In genomic region chr18:65091737-65092329, GRCh38 we compare ENCODE assay signal across 3 cellular contexts.
A peak's percentile ranks its signal among the peaks of the same experiment; 100 is the strongest.
TF ChIP-seq lines count a peak whose summit lies in the region.

No MANE protein-coding gene starts in this region.

TF ChIP-seq in SK-N-SH treated with all-trans-retinoic acid at 6 μM for 48 hours, 23 proteins besides CTCF, POLR2A, EP300 and RAD21:
- TF ChIP-seq, protein P1, sequence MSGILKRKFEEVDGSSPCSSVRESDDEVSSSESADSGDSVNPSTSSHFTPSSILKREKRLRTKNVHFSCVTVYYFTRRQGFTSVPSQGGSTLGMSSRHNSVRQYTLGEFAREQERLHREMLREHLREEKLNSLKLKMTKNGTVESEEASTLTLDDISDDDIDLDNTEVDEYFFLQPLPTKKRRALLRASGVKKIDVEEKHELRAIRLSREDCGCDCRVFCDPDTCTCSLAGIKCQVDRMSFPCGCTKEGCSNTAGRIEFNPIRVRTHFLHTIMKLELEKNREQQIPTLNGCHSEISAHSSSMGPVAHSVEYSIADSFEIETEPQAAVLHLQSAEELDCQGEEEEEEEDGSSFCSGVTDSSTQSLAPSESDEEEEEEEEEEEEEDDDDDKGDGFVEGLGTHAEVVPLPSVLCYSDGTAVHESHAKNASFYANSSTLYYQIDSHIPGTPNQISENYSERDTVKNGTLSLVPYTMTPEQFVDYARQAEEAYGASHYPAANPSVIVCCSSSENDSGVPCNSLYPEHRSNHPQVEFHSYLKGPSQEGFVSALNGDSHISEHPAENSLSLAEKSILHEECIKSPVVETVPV (CRISPR knock-in tag; IDR thresholded peaks at IDR 0.05): no peak
- TF ChIP-seq, protein P2, sequence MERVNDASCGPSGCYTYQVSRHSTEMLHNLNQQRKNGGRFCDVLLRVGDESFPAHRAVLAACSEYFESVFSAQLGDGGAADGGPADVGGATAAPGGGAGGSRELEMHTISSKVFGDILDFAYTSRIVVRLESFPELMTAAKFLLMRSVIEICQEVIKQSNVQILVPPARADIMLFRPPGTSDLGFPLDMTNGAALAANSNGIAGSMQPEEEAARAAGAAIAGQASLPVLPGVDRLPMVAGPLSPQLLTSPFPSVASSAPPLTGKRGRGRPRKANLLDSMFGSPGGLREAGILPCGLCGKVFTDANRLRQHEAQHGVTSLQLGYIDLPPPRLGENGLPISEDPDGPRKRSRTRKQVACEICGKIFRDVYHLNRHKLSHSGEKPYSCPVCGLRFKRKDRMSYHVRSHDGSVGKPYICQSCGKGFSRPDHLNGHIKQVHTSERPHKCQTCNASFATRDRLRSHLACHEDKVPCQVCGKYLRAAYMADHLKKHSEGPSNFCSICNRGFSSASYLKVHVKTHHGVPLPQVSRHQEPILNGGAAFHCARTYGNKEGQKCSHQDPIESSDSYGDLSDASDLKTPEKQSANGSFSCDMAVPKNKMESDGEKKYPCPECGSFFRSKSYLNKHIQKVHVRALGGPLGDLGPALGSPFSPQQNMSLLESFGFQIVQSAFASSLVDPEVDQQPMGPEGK (CRISPR knock-in tag; IDR thresholded peaks at IDR 0.05; ENCODE audit: borderline replicate concordance): no peak
- TF ChIP-seq, protein P3, sequence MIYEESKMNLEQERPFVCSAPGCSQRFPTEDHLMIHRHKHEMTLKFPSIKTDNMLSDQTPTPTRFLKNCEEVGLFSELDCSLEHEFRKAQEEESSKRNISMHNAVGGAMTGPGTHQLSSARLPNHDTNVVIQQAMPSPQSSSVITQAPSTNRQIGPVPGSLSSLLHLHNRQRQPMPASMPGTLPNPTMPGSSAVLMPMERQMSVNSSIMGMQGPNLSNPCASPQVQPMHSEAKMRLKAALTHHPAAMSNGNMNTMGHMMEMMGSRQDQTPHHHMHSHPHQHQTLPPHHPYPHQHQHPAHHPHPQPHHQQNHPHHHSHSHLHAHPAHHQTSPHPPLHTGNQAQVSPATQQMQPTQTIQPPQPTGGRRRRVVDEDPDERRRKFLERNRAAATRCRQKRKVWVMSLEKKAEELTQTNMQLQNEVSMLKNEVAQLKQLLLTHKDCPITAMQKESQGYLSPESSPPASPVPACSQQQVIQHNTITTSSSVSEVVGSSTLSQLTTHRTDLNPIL (CRISPR knock-in tag; IDR thresholded peaks at IDR 0.05; ENCODE audit: low read depth): no peak
- no peak for TF ChIP-seq ZC3H10 (CRISPR knock-in tag; IDR thresholded peaks at IDR 0.05)

TF ChIP-seq in GM12878, 131 proteins besides CTCF, POLR2A, EP300 and RAD21 (continued from another document):
- TF ChIP-seq SKIL (IDR thresholded peaks at IDR 0.05; ENCODE audit: low read depth, poor library complexity, severe bottlenecking) (no peak), SRF (IDR thresholded peaks at IDR 0.05; ENCODE audit: low read depth in 2 of 2, low read length in 2 of 2) (no peak), SMC3 (IDR thresholded peaks at IDR 0.05; ENCODE audit: borderline replicate concordance, low read length) (peak; percentile 42; the same call in 1 of the 2 replicates)

TF ChIP-seq in neural cell, 6 proteins besides CTCF, POLR2A, EP300 and RAD21 (continued from another document):
- TF ChIP-seq, protein P4, sequence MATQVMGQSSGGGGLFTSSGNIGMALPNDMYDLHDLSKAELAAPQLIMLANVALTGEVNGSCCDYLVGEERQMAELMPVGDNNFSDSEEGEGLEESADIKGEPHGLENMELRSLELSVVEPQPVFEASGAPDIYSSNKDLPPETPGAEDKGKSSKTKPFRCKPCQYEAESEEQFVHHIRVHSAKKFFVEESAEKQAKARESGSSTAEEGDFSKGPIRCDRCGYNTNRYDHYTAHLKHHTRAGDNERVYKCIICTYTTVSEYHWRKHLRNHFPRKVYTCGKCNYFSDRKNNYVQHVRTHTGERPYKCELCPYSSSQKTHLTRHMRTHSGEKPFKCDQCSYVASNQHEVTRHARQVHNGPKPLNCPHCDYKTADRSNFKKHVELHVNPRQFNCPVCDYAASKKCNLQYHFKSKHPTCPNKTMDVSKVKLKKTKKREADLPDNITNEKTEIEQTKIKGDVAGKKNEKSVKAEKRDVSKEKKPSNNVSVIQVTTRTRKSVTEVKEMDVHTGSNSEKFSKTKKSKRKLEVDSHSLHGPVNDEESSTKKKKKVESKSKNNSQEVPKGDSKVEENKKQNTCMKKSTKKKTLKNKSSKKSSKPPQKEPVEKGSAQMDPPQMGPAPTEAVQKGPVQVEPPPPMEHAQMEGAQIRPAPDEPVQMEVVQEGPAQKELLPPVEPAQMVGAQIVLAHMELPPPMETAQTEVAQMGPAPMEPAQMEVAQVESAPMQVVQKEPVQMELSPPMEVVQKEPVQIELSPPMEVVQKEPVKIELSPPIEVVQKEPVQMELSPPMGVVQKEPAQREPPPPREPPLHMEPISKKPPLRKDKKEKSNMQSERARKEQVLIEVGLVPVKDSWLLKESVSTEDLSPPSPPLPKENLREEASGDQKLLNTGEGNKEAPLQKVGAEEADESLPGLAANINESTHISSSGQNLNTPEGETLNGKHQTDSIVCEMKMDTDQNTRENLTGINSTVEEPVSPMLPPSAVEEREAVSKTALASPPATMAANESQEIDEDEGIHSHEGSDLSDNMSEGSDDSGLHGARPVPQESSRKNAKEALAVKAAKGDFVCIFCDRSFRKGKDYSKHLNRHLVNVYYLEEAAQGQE (IDR thresholded peaks at IDR 0.05; ENCODE audit: borderline replicate concordance): no peak
